8 cellular contexts compared by ENCODE assay signal in genomic region chr18:77057043-77057442, GRCh38.
DNase-seq lines count a peak whose midpoint lies in the region; ATAC-seq and TF ChIP-seq lines count a peak whose summit lies in the region.

No MANE protein-coding gene starts in this region.

- no peak overlapping the region for H3K4me3 ChIP-seq in endodermal cell (ENCODE audit: low read length)
- no peak overlapping the region for H3K4me3 ChIP-seq in osteoblast (ENCODE audit: insufficient read depth, low read length)

- ATAC-seq in GM18868 (IDR thresholded peaks at IDR 0.05; ENCODE audit: unreplicated experiment), result no peak
- ATAC-seq in HG03135 (IDR thresholded peaks at IDR 0.05; ENCODE audit: unreplicated experiment), result no peak

- no peaks in the 10 kb centered on the region for H3K36me3 ChIP-seq in endodermal cell (ENCODE audit: control insufficient read depth, insufficient read depth, low read length)
- no peaks in the 10 kb centered on the region for H3K36me3 ChIP-seq in osteoblast (ENCODE audit: insufficient read depth, low read length)

- H3K27me3 ChIP-seq in endodermal cell (ENCODE audit: control insufficient read depth, insufficient read depth, low read length, poor library complexity, severe bottlenecking) (no peaks in the 10 kb centered on the region), osteoblast (ENCODE audit: insufficient read depth, low read length) (no peaks in the 10 kb centered on the region)

- no peaks in the 10 kb centered on the region for H3K79me2 ChIP-seq in osteoblast (ENCODE audit: insufficient read depth, low read length)

- H3K4me2 ChIP-seq in osteoblast (ENCODE audit: insufficient read depth, low read length), result no peak overlapping the region

- no peaks in the 10 kb centered on the region for H4K20me1 ChIP-seq in osteoblast (ENCODE audit: insufficient read depth, low read length)

- peak overlapping the region; percentile 74 for H2AFZ ChIP-seq in osteoblast (ENCODE audit: low read length)

- H3K9me3 ChIP-seq in endodermal cell (ENCODE audit: control insufficient read depth, low read length) (no peaks in the 10 kb centered on the region), osteoblast (ENCODE audit: low read depth, low read length) (no peaks in the 10 kb centered on the region)

- H3K36me3 Mint-ChIP-seq in Calu3 (ENCODE audit: insufficient read depth, unreplicated experiment) (peaks cover 72% of the 10 kb centered on the region), endodermal cell (ENCODE audit: low read depth) (no peaks in the 10 kb centered on the region)

- H3K27ac Mint-ChIP-seq in Calu3 (ENCODE audit: unreplicated experiment) (peak overlapping the region; percentile 77), endodermal cell (peak overlapping the region; percentile 89)

- BruUV-seq in Calu3 (replicated peaks; lab: Mats Ljungman, UMichigan), result no TSS peak

- DNase-seq in Calu3 (no peak), NCI-H510A (lab: John Stamatoyannopoulos, UW) (peak; percentile 67), endodermal cell (no peak), osteoblast (ENCODE audit: insufficient read length, low spot score, missing footprints) (peak; percentile 56), DMS79 treated with DMSO at 0.1 percent for 48 hours (lab: John Stamatoyannopoulos, UW) (no peak)
- DNase-seq in activated effector memory CD4-positive, alpha-beta T cell treated with anti-CD3 and anti-CD28 coated beads, Interleukin-2, amount 50 U/mL, for 16 hours, result no peak

- CTCF ChIA-PET in Calu3 (lab: Charles Lee), result interaction anchor here (1.0 to 2.1 kb wide), 3 partner anchors 11 to 74 kb away, joined by 3 to 8 read pairs (median 7); no protein-coding TSS in a partner anchor

- H3K4me1 ChIP-seq in endodermal cell (ENCODE audit: control insufficient read depth, insufficient read depth, low read length) (peaks cover 20% of the 10 kb centered on the region), osteoblast (ENCODE audit: insufficient read depth, low read length) (peaks cover 20% of the 10 kb centered on the region)

- H3K27ac ChIP-seq in endodermal cell (ENCODE audit: low read depth, low read length) (no peak overlapping the region), osteoblast (ENCODE audit: low read depth, low read length) (no peak overlapping the region)

- TF ChIP-seq CTCF in Calu3 (IDR thresholded peaks at IDR 0.05; ENCODE audit: unreplicated experiment) (no peak), endodermal cell (conservative IDR thresholded peaks at IDR 0.05) (no peak), osteoblast (IDR thresholded peaks at IDR 0.05; ENCODE audit: extremely low read depth, low read depth, low read length) (no peak)

- intact Hi-C loops in Calu3 (cut with micrococcal nuclease; ENCODE audit: unreplicated experiment), result loop anchor here (5.0 kb wide), 1 partner anchor 105 kb away; no protein-coding TSS in a partner anchor

- 77 to 92% methylated on average over 4 of the region's 4 CpGs for WGBS in endodermal cell (ENCODE audit: insufficient coverage in 1 of 2, insufficient read length in 1 of 2), 2 experiments

- H3K9me3 Mint-ChIP-seq in Calu3 (ENCODE audit: low read depth, unreplicated experiment) (peaks cover 3% of the 10 kb centered on the region), endodermal cell (no peaks in the 10 kb centered on the region)

- H3K4me1 Mint-ChIP-seq in Calu3 (ENCODE audit: low read depth, unreplicated experiment) (peaks cover 58% of the 10 kb centered on the region), endodermal cell (peaks cover 39% of the 10 kb centered on the region)

- H3K4me3 Mint-ChIP-seq in Calu3 (ENCODE audit: low read depth, unreplicated experiment) (peak overlapping the region; percentile 58), endodermal cell (peak overlapping the region; percentile 42)

- H3K9ac ChIP-seq in endodermal cell (ENCODE audit: extremely low read depth, low read length, poor library complexity, severe bottlenecking), result no peak overlapping the region

- H3K27me3 Mint-ChIP-seq in Calu3 (ENCODE audit: unreplicated experiment) (no peaks in the 10 kb centered on the region), endodermal cell (ENCODE audit: insufficient read depth) (no peaks in the 10 kb centered on the region)

Comparison
In these comparisons a context has a peak if more than half of its experiments do, and no peak if none do; other contexts are left out.
1. DNase-seq: peak in NCI-H510A (single experiment) and osteoblast (single experiment); none in Calu3 (single experiment), endodermal cell (single experiment), DMS79 treated with DMSO at 0.1 percent for 48 hours (single experiment) and activated effector memory CD4-positive, alpha-beta T cell treated with anti-CD3 and anti-CD28 coated beads, Interleukin-2, amount 50 U/mL, for 16 hours (single experiment).